8 cellular contexts compared by ENCODE assay signal in the genomic region with DNA sequence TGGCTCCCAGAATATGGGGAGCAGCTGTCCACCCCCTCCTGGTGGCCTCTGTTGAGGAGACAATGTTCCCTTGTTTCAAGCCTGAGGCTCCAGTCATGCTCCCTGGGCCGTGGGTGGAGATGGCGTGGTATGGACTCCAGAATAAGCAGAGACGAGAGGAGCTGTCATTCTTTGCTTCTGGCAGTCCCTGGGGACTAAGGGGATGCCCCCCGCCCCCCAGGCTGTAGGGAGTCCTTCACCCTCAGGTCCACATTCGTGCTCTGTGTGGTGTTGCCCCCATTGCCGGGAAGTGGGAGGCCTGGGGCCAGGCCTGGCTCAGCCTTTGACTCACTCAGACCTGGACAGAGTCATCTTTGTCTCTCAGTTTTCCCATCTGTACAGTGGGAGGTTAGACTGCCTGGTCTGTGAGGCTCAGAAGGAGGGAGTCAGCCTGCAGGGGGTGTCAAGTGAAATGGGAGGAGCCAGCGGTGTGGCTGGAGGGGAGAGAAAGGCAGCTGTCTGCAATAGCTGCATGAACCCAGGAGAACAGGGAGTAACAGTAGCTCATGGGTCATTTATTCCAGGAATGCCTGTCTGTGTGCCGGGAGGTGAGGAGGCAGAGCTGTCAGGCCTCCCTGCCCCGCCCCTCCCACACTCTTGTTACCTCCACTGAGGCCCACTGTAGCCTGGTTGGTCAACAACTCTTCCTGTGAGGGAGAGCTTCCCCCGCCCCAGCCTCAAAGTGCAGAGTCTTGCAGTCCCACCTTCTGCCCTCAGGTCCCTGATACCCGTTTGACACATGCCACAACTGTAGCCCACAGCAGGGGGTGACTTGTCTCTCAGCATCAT. TPM values are rescaled to one million over a fixed set of nuclear protein-coding genes. Genes with fewer than 3 reads are reported as not detected.
DNase-seq lines count a peak whose midpoint lies in the region; ATAC-seq, FAIRE-seq and TF ChIP-seq lines count a peak whose summit lies in the region.

No MANE protein-coding gene starts in this region.

- no peaks in the 10 kb centered on the region for H3K9me3 Mint-ChIP-seq in activated CD8-positive, alpha-beta memory T cell treated with anti-CD3 and anti-CD28 coated beads, Interleukin-2, amount 10 ng/mL, durations not matched to agents 7 days and 5 days (ENCODE audit: low read depth)
- no peaks in the 10 kb centered on the region for H3K9me3 Mint-ChIP-seq in astrocyte (ENCODE audit: unreplicated experiment)

- no peak for DNase-seq in activated CD8-positive, alpha-beta memory T cell treated with anti-CD3 and anti-CD28 coated beads, Interleukin-2, amount 10 ng/mL, durations not matched to agents 7 days and 5 days
- DNase-seq in activated CD8-positive, alpha-beta memory T cell treated with anti-CD3 and anti-CD28 coated beads, Interleukin-2, amount 50 U/mL, for 4 hours, result no peak
- DNase-seq in astrocyte (ENCODE audit: low read depth), result peak; percentile 70
- peak; percentile 99 for DNase-seq in kidney glomerular epithelial cell (lab: John Stamatoyannopoulos, UW)
- DNase-seq in tibial artery, result peak in 1 of 2 donors; percentile 82
- no peak for DNase-seq in NCI-H1930 (lab: John Stamatoyannopoulos, UW)
- DNase-seq in AG20443 (ENCODE audit: low spot score), result no peak

- H3K27ac ChIP-seq in astrocyte (ENCODE audit: low read depth, low read length), result peak overlapping the region; percentile 79
- H3K27ac ChIP-seq in tibial artery, result peak overlapping the region; percentile 97

- H3K9me3 ChIP-seq in astrocyte (ENCODE audit: insufficient read depth, low read depth, low read length) (no peaks in the 10 kb centered on the region), tibial artery (no peaks in the 10 kb centered on the region)

- H3K4me2 ChIP-seq in astrocyte (ENCODE audit: low read length), result peak overlapping the region; percentile 99

- no peak overlapping the region for H3K27ac Mint-ChIP-seq in activated CD8-positive, alpha-beta memory T cell treated with anti-CD3 and anti-CD28 coated beads, Interleukin-2, amount 10 ng/mL, durations not matched to agents 7 days and 5 days
- H3K27ac Mint-ChIP-seq in astrocyte (ENCODE audit: unreplicated experiment), result peak overlapping the region; percentile 87

- H3K4me3 ChIP-seq in astrocyte (ENCODE audit: insufficient read depth, low read depth, low read length) (no peak overlapping the region), tibial artery (peak overlapping the region; percentile 90 to 92)

- no peaks in the 10 kb centered on the region for H3K27me3 ChIP-seq in astrocyte (ENCODE audit: insufficient read depth, low read length)
- H3K27me3 ChIP-seq in tibial artery, result no peaks in the 10 kb centered on the region

- TF ChIP-seq CTCF in astrocyte (IDR thresholded peaks at IDR 0.05; ENCODE audit: insufficient read depth, low read depth, low read length) (no peak), tibial artery (IDR thresholded peaks at IDR 0.05) (no peak)

- CTCF ChIA-PET in activated CD8-positive, alpha-beta memory T cell treated with anti-CD3 and anti-CD28 coated beads, Interleukin-2, amount 10 ng/mL, durations not matched to agents 7 days and 5 days (lab: Charles Lee), result interaction anchor here (0.9 to 17.2 kb wide), 7 partner anchors 12 to 37 kb away, joined by 4 to 190 read pairs (median 6); no protein-coding TSS in a partner anchor

- H3K9ac ChIP-seq in astrocyte (ENCODE audit: low read length), result peak overlapping the region; percentile 70

- H3K4me1 Mint-ChIP-seq in activated CD8-positive, alpha-beta memory T cell treated with anti-CD3 and anti-CD28 coated beads, Interleukin-2, amount 10 ng/mL, durations not matched to agents 7 days and 5 days, result peaks cover 16% of the 10 kb centered on the region
- H3K4me1 Mint-ChIP-seq in astrocyte (ENCODE audit: low read depth, unreplicated experiment), result peaks cover 45% of the 10 kb centered on the region

- H3K36me3 Mint-ChIP-seq in activated CD8-positive, alpha-beta memory T cell treated with anti-CD3 and anti-CD28 coated beads, Interleukin-2, amount 10 ng/mL, durations not matched to agents 7 days and 5 days, result no peaks in the 10 kb centered on the region
- peaks cover 19% of the 10 kb centered on the region for H3K36me3 Mint-ChIP-seq in astrocyte (ENCODE audit: low read depth, unreplicated experiment)

- peaks cover 13% of the 10 kb centered on the region for H3K27me3 Mint-ChIP-seq in activated CD8-positive, alpha-beta memory T cell treated with anti-CD3 and anti-CD28 coated beads, Interleukin-2, amount 10 ng/mL, durations not matched to agents 7 days and 5 days
- no peaks in the 10 kb centered on the region for H3K27me3 Mint-ChIP-seq in astrocyte (ENCODE audit: low read depth, unreplicated experiment)

- ATAC-seq in activated CD8-positive, alpha-beta memory T cell treated with anti-CD3 and anti-CD28 coated beads, Interleukin-2, amount 10 ng/mL, durations not matched to agents 7 days and 5 days, result peak; percentile 12
- ATAC-seq in GM18870 (IDR thresholded peaks at IDR 0.05; ENCODE audit: unreplicated experiment), result no peak

- H3K4me1 ChIP-seq in astrocyte (ENCODE audit: insufficient read depth, low read length) (peaks cover 77% of the 10 kb centered on the region), tibial artery (peaks cover 0 to 98% (median 79%) of the 10 kb centered on the region in 4 donors)

- H3K4me3 Mint-ChIP-seq in activated CD8-positive, alpha-beta memory T cell treated with anti-CD3 and anti-CD28 coated beads, Interleukin-2, amount 10 ng/mL, durations not matched to agents 7 days and 5 days, result no peak overlapping the region
- peak overlapping the region; percentile 81 for H3K4me3 Mint-ChIP-seq in astrocyte (ENCODE audit: unreplicated experiment)

- no peak for FAIRE-seq in astrocyte (lab: Jason Lieb, UNC)

- intact Hi-C loops in tibial artery (cut with DNase I; ENCODE audit: low total_unique reads), result no loop called here

- H3K36me3 ChIP-seq in astrocyte (ENCODE audit: insufficient read depth, low read length) (no peaks in the 10 kb centered on the region), tibial artery (peaks cover 0 to 16% (median 13%) of the 10 kb centered on the region in 3 donors)

- peaks cover 95% of the 10 kb centered on the region for H4K20me1 ChIP-seq in astrocyte (ENCODE audit: insufficient read depth, low read length)

- peaks cover 98% of the 10 kb centered on the region for H3K79me2 ChIP-seq in astrocyte (ENCODE audit: insufficient read depth, low read length)

- H2AFZ ChIP-seq in astrocyte (ENCODE audit: low read depth, low read length), result no peak overlapping the region

RNA-seq across cellular contexts. Expression of gene ARHGEF17, which starts 6.3 kb away (rescaled TPM):
- not detected for total RNA-seq in activated CD8-positive, alpha-beta memory T cell treated with anti-CD3 and anti-CD28 coated beads, Interleukin-2, amount 10 ng/mL, durations not matched to agents 7 days and 5 days
- 59.7 and 66.4 TPM in 2 replicates for total RNA-seq in astrocyte

RNA-seq across cellular contexts. Expression of gene P2RY6, which starts 42.2 kb away (rescaled TPM):
- not detected for total RNA-seq in activated CD8-positive, alpha-beta memory T cell treated with anti-CD3 and anti-CD28 coated beads, Interleukin-2, amount 10 ng/mL, durations not matched to agents 7 days and 5 days
- total RNA-seq in astrocyte, result 0.14 and 0.75 TPM in 2 replicates

Comparison
In these comparisons a context has a peak if more than half of its experiments do, and no peak if none do; other contexts are left out.
1. DNase-seq: peak in astrocyte (single experiment) and kidney glomerular epithelial cell (single experiment); none in activated CD8-positive, alpha-beta memory T cell treated with anti-CD3 and anti-CD28 coated beads, Interleukin-2, amount 10 ng/mL, durations not matched to agents 7 days and 5 days (single experiment), activated CD8-positive, alpha-beta memory T cell treated with anti-CD3 and anti-CD28 coated beads, Interleukin-2, amount 50 U/mL, for 4 hours (single experiment), NCI-H1930 (0 of 2) and AG20443 (single experiment).
2. RNA of gene ARHGEF17, which starts 6.3 kb away (total RNA-seq): 59.7 to 66.4 TPM in astrocyte; not detected in activated CD8-positive, alpha-beta memory T cell treated with anti-CD3 and anti-CD28 coated beads, Interleukin-2, amount 10 ng/mL, durations not matched to agents 7 days and 5 days; every median in the first group is over 10 times any median in the second.